Comparison of ENCODE assay signal across 22 cellular contexts in genomic region chr12:5051334-5051733, GRCh38. TPM values are rescaled to one million over a fixed set of nuclear protein-coding genes. Genes with fewer than 3 reads are reported as not detected.
DNase-seq lines count a peak whose midpoint lies in the region; ATAC-seq and TF ChIP-seq lines count a peak whose summit lies in the region.
"Had no signal": no experiment of that assay in that cellular context is flagged by ENCODE, and none has a peak within 500 bp of the region (broad histone marks: within the 10 kb centered on the region; RNA-seq: fewer than 3 reads in every experiment).

No MANE protein-coding gene starts in this region.

- no peaks in the 10 kb centered on the region for H3K79me2 ChIP-seq in DOHH2 (ENCODE audit: control insufficient read depth, low read length)
- H3K79me2 ChIP-seq in MM.1S (ENCODE audit: low read length): no peaks in the 10 kb centered on the region
- H3K79me2 ChIP-seq in OCI-LY7 (ENCODE audit: insufficient read depth, low read depth, low read length): no peaks in the 10 kb centered on the region

- POLR2A ChIA-PET in OCI-LY7 (lab: Charles Lee): interaction anchor here (1.2 kb wide), 1 partner anchor 16 kb away, joined by 3 read pairs; no protein-coding TSS in a partner anchor

- peaks cover 35% of the 10 kb centered on the region for H3K4me1 ChIP-seq in DOHH2 (ENCODE audit: control insufficient read depth, low read length)
- H3K4me1 ChIP-seq in MM.1S (ENCODE audit: low read length): peaks cover 22% of the 10 kb centered on the region
- peaks cover 25% of the 10 kb centered on the region for H3K4me1 ChIP-seq in OCI-LY7 (ENCODE audit: insufficient read depth, low read length, poor library complexity, severe bottlenecking)

- BruUV-seq in OCI-LY7 (replicated peaks; lab: Mats Ljungman, UMichigan): no TSS peak

- TF ChIP-seq CTCF in DOHH2 (IDR thresholded peaks at IDR 0.05; ENCODE audit: low read depth, low read length, poor library complexity, severe bottlenecking) (no peak), MM.1S (IDR thresholded peaks at IDR 0.05; ENCODE audit: low read length) (no peak), OCI-LY7 (conservative IDR thresholded peaks at IDR 0.05; ENCODE audit: low read length) (no peak)

- peak overlapping the region; percentile 0 for H3K4me3 Mint-ChIP-seq in stimulated activated memory B cell treated with anti-CD40 and anti-IgM and Interleukin-4, amounts not matched to agents 10 μg/mL and 1 μg/mL and 100 μg/mL, for 72 hours

- ATAC-seq in stimulated activated memory B cell treated with anti-CD40 and anti-IgM and Interleukin-4, amounts not matched to agents 10 μg/mL and 1 μg/mL and 100 μg/mL, for 72 hours: peak; percentile 20
- ATAC-seq in HG02852 (IDR thresholded peaks at IDR 0.05; ENCODE audit: unreplicated experiment) (no peak), HG03442 (IDR thresholded peaks at IDR 0.05; ENCODE audit: unreplicated experiment) (no peak)
- ATAC-seq: HCT116, K562, SK-N-SH treated with all-trans-retinoic acid at 6 μM for 48 hours had no signal

- H3K27ac ChIP-seq in DOHH2 (ENCODE audit: low read depth, low read length): 0 out of 2 replicates have a peak overlapping the region, but pooled peaks have one; percentile 2
- no peak overlapping the region for H3K27ac ChIP-seq in MM.1S (ENCODE audit: low read length)
- H3K27ac ChIP-seq in OCI-LY7 (ENCODE audit: low read depth, low read length, poor library complexity, severe bottlenecking): no peak overlapping the region
- H3K27ac ChIP-seq: RWPE1 had no signal

- peaks cover 50% of the 10 kb centered on the region for H3K4me1 Mint-ChIP-seq in stimulated activated memory B cell treated with anti-CD40 and anti-IgM and Interleukin-4, amounts not matched to agents 10 μg/mL and 1 μg/mL and 100 μg/mL, for 72 hours

- intact Hi-C loops in OCI-LY7 (cut with micrococcal nuclease; ENCODE audit: unreplicated experiment): no loop called here

- peaks cover 6% of the 10 kb centered on the region for H3K27me3 Mint-ChIP-seq in stimulated activated memory B cell treated with anti-CD40 and anti-IgM and Interleukin-4, amounts not matched to agents 10 μg/mL and 1 μg/mL and 100 μg/mL, for 72 hours

- H3K36me3 ChIP-seq in DOHH2 (ENCODE audit: control insufficient read depth, low read length) (no peaks in the 10 kb centered on the region), MM.1S (replicated peaks; ENCODE audit: insufficient read depth, low read length) (no peaks in the 10 kb centered on the region), OCI-LY7 (ENCODE audit: insufficient read depth, low read length) (no peaks in the 10 kb centered on the region)
- H3K36me3 ChIP-seq: MG63 had no signal

- no peak overlapping the region for H3K27ac Mint-ChIP-seq in stimulated activated memory B cell treated with anti-CD40 and anti-IgM and Interleukin-4, amounts not matched to agents 10 μg/mL and 1 μg/mL and 100 μg/mL, for 72 hours

- H3K4me3 ChIP-seq in DOHH2 (ENCODE audit: low read length): peak overlapping the region; percentile 44
- H3K4me3 ChIP-seq in MM.1S (ENCODE audit: low read length): no peak overlapping the region
- H3K4me3 ChIP-seq in OCI-LY7 (ENCODE audit: low read depth, low read length, poor library complexity, severe bottlenecking): no peak overlapping the region
- H3K4me3 ChIP-seq: K562, MG63 had no signal

- H4K20me1 ChIP-seq in DOHH2 (ENCODE audit: control insufficient read depth, insufficient read depth, low read depth, low read length) (no peaks in the 10 kb centered on the region), MM.1S (ENCODE audit: insufficient read depth, low read length) (no peaks in the 10 kb centered on the region), OCI-LY7 (ENCODE audit: insufficient read depth, low read length) (no peaks in the 10 kb centered on the region)

- H3K4me2 ChIP-seq in DOHH2 (ENCODE audit: low read length) (peak overlapping the region; percentile 66), MM.1S (ENCODE audit: low read depth, low read length) (peak overlapping the region; percentile 59; the same call in 1 of the 2 replicates), OCI-LY7 (ENCODE audit: low read length) (peak overlapping the region; percentile 44)

- H2AFZ ChIP-seq in MM.1S (ENCODE audit: low read length) (0 out of 2 replicates have a peak overlapping the region, but pooled peaks have one; percentile 7), OCI-LY7 (ENCODE audit: low read length) (no peak overlapping the region)

- peaks cover 4% of the 10 kb centered on the region for H3K9me3 Mint-ChIP-seq in stimulated activated memory B cell treated with anti-CD40 and anti-IgM and Interleukin-4, amounts not matched to agents 10 μg/mL and 1 μg/mL and 100 μg/mL, for 72 hours

- H3F3A ChIP-seq in DOHH2 (ENCODE audit: control insufficient read depth, insufficient read depth) (peaks cover 2% of the 10 kb centered on the region; the same call in 1 of the 2 replicates), MM.1S (ENCODE audit: insufficient read depth, low read length) (no peaks in the 10 kb centered on the region)

- DNase-seq in MM.1S: no peak
- DNase-seq in OCI-LY7 (ENCODE audit: low spot score): peak; percentile 12
- no peak for DNase-seq in ecto neural progenitor cell (ENCODE audit: low spot score)
- DNase-seq: ACHN, MG63, NCI-H1105 treated with DMSO at 0.1 percent for 48 hours, NCI-H2029 treated with DMSO at 0.1 percent for 48 hours, NCI-H226, NCI-H510A treated with DMSO at 0.1 percent for 48 hours, NCI-H774, SHP77 treated with DMSO at 0.1 percent for 48 hours had no signal

- H3K27me3 ChIP-seq in DOHH2 (ENCODE audit: control insufficient read depth, low read length) (peaks cover 24% of the 10 kb centered on the region), MM.1S (replicated peaks; ENCODE audit: insufficient read depth, low read length) (0 out of 2 replicates have a peak, but pooled peaks cover 5% of the 10 kb centered on the region)

- H3K9me3 ChIP-seq in DOHH2 (ENCODE audit: control insufficient read depth, insufficient read depth, low read length) (no peaks in the 10 kb centered on the region), MM.1S (replicated peaks; ENCODE audit: insufficient read depth, low read length) (no peaks in the 10 kb centered on the region), OCI-LY7 (ENCODE audit: low read length) (no peaks in the 10 kb centered on the region)
- H3K9me3 ChIP-seq: MG63 had no signal

- no peaks in the 10 kb centered on the region for H3K9me2 ChIP-seq in DOHH2 (replicated peaks; ENCODE audit: control insufficient read depth, low read length)
- H3K9me2 ChIP-seq in MM.1S (replicated peaks; ENCODE audit: insufficient read depth, low read length): no peaks in the 10 kb centered on the region
- H3K9me2 ChIP-seq in OCI-LY7 (ENCODE audit: insufficient read depth, low read length): no peaks in the 10 kb centered on the region

- H3K36me3 Mint-ChIP-seq in stimulated activated memory B cell treated with anti-CD40 and anti-IgM and Interleukin-4, amounts not matched to agents 10 μg/mL and 1 μg/mL and 100 μg/mL, for 72 hours: no peaks in the 10 kb centered on the region
- H3K36me3 Mint-ChIP-seq: CD14-positive monocyte had no signal

- H3K9ac ChIP-seq in MM.1S (ENCODE audit: low read length): no peak overlapping the region

- CTCF ChIA-PET in OCI-LY7 (lab: Charles Lee; ENCODE audit: unreplicated experiment): no interaction called here

RNA-seq across cellular contexts. Expression of gene KCNA5, which starts 7.7 kb away (rescaled TPM):
- total RNA-seq in OCI-LY7 (2014; rRNA removed; shearing (Covaris generic)): not detected in 2 replicates
- total RNA-seq in OCI-LY7 (2022): not detected in 2 replicates
- total RNA-seq: K562; LHCN-M2; T-helper 2 cell treated with Interferon-gamma antibody and Interleukin-4, amounts not matched to agents 100 ng/mL and 5 ng/mL, for 36 hours had no signal
